ENCODE assay signal across 14 cellular contexts in genomic region chr3:47228088-47228487, GRCh38. TPM values are rescaled to one million over a fixed set of nuclear protein-coding genes. Genes with fewer than 3 reads are reported as not detected.
DNase-seq lines count a peak whose midpoint lies in the region; ATAC-seq, FAIRE-seq and TF ChIP-seq lines count a peak whose summit lies in the region.
"Had no signal": no experiment of that assay in that cellular context is flagged by ENCODE, and none has a peak within 500 bp of the region (broad histone marks: within the 10 kb centered on the region; RNA-seq: fewer than 3 reads in every experiment).

No MANE protein-coding gene starts in this region.

- H3K9me3 ChIP-seq in K562 (replicated peaks; ENCODE audit: control insufficient read depth, insufficient read depth, low read depth, low read length), result no peaks in the 10 kb centered on the region
- H3K9me3 ChIP-seq: transverse colon had no signal

- no peak for TF ChIP-seq RAD21 in K562 (CRISPR knock-in tag; conservative IDR thresholded peaks at IDR 0.05 in 1 of 2, IDR thresholded peaks at IDR 0.05 in 1 of 2)

- no peaks in the 10 kb centered on the region; the same call in 1 of the 2 replicates for H4K20me1 ChIP-seq in K562 (replicated peaks; ENCODE audit: control insufficient read depth, insufficient read depth, low read length)

- no peak overlapping the region for H3K4me2 ChIP-seq in K562 (ENCODE audit: insufficient read depth, low read length)

- H3K36me3 ChIP-seq in ACC112 (ENCODE audit: insufficient read depth, low read length) (no peaks in the 10 kb centered on the region), K562 (ENCODE audit: control insufficient read depth, insufficient read depth, low read length) (no peaks in the 10 kb centered on the region)
- H3K36me3 ChIP-seq: transverse colon had no signal

- intact Hi-C loops in K562 (cut with micrococcal nuclease), result no loop called here

- no peaks in the 10 kb centered on the region for H3K79me2 ChIP-seq in ACC112 (ENCODE audit: control insufficient read depth, insufficient read depth, low read length, unreplicated experiment)
- H3K79me2 ChIP-seq in K562 (ENCODE audit: control insufficient read depth, insufficient read depth, low read length), result no peaks in the 10 kb centered on the region

- H3K4me3 ChIP-seq in ACC112 (ENCODE audit: low read depth, low read length) (0 out of 2 replicates have a peak overlapping the region, but pooled peaks have one; percentile 16), K562 (no peak overlapping the region)
- H3K4me3 ChIP-seq: transverse colon had no signal

- H3K27me3 ChIP-seq in ACC112 (ENCODE audit: insufficient read depth, low read length) (no peaks in the 10 kb centered on the region), K562 (ENCODE audit: control insufficient read depth in 2 of 2, insufficient read depth in 2 of 2, low read length in 2 of 2) (no peaks in the 10 kb centered on the region)
- H3K27me3 ChIP-seq: transverse colon had no signal

- DNase-seq in K562 (ENCODE audit: extremely low read depth in 1 of 4, low spot score in 3 of 4) (no peak), mucosa of gallbladder (ENCODE audit: low spot score) (no peak), erythroblast (lab: John Stamatoyannopoulos, UW) (no peak), NCI-H345 (lab: John Stamatoyannopoulos, UW) (no peak)
- DNase-seq in stimulated activated CD4-positive, alpha-beta T cell treated with anti-CD3 and anti-CD28 coated beads, Interleukin-4, amount 100 ng/mL, for 4 hours, result no peak
- DNase-seq: ACHN; activated naive CD4-positive, alpha-beta T cell treated with anti-CD3 and anti-CD28 coated beads for 36 hours; endodermal cell; NCI-H1048; stimulated activated CD4-positive, alpha-beta T cell treated with anti-CD3 and anti-CD28 coated beads, Interleukin-2, amount 100 ng/mL, for 48 hours had no signal

- in situ Hi-C loops in K562 (cut with MboI), result no loop called here

- 8% methylated on average over 1 of the region's 1 CpG for WGBS in K562 (ENCODE audit: insufficient coverage, low coverage, missing lambda C conversion rate)

- no peak for TF ChIP-seq EP300 in K562 (IDR thresholded peaks at IDR 0.05; ENCODE audit: low read length)

- POLR2A ChIA-PET in K562 (lab: Yijun Ruan, JAX), result interaction anchor here (0.6 to 1.2 kb wide), 2 partner anchors 8 to 364 kb away, joined by 3 to 5 read pairs; no protein-coding TSS in a partner anchor

- ATAC-seq in GM19455 (IDR thresholded peaks at IDR 0.05; ENCODE audit: unreplicated experiment) (peak; percentile 59), HG03095 (IDR thresholded peaks at IDR 0.05; ENCODE audit: unreplicated experiment) (peak; percentile 41), K562 (peak; percentile 8; the same call in 2 of the 3 replicates)

- no peak for TF ChIP-seq CTCF in K562 (IDR thresholded peaks at IDR 0.05 in 2 of 3, conservative IDR thresholded peaks at IDR 0.05 in 1 of 3; ENCODE audit: insufficient read depth in 2 of 3, low read depth in 1 of 3, low read length in 3 of 3)

- peak overlapping the region in 1 of 2 experiments; percentile 66; a peak in 1 of 4 replicates for H3K9ac ChIP-seq in K562 (ENCODE audit: insufficient read depth in 1 of 2, low read depth in 2 of 2, low read length in 2 of 2)

- TF ChIP-seq POLR2A in K562 (conservative IDR thresholded peaks at IDR 0.05) (no peak), erythroblast (IDR thresholded peaks at IDR 0.05; ENCODE audit: low read length) (no peak)

- CTCF ChIA-PET in K562 (lab: Yijun Ruan, JAX; ENCODE audit: low intra/inter-chr PET ratio), result no interaction called here

- FAIRE-seq in K562 (lab: Jason Lieb, UNC), result no peak

- H2AFZ ChIP-seq in ACC112 (ENCODE audit: low read length, unreplicated experiment) (no peak overlapping the region), K562 (ENCODE audit: low read depth, low read length) (peak overlapping the region; percentile 63; the same call in 1 of the 2 replicates)

- no peaks in the 10 kb centered on the region for H3K9me1 ChIP-seq in K562 (ENCODE audit: control insufficient read depth, insufficient read depth, low read length)

- BruUV-seq in K562 (replicated peaks; lab: Mats Ljungman, UMichigan), result no TSS peak

- no peak overlapping the region for H3K27ac ChIP-seq in ACC112 (ENCODE audit: low read depth, low read length)
- no peak overlapping the region for H3K27ac ChIP-seq in K562 (ENCODE audit: extremely low read depth, low read depth, low read length)
- H3K27ac ChIP-seq: transverse colon had no signal

- H3K4me1 ChIP-seq in ACC112 (ENCODE audit: control insufficient read depth, insufficient read depth, low read length, unreplicated experiment) (no peaks in the 10 kb centered on the region), K562 (replicated peaks in 1 of 2; ENCODE audit: control insufficient read depth in 2 of 2, insufficient read depth in 2 of 2, low read length in 2 of 2) (peaks cover 0 to 6% of the 10 kb centered on the region in 2 experiments; a peak in 3 of 5 replicates)
- H3K4me1 ChIP-seq: transverse colon had no signal

TF ChIP-seq in K562, 482 proteins besides CTCF, POLR2A, EP300 and RAD21:
- TF ChIP-seq CXXC5 (CRISPR knock-in tag; IDR thresholded peaks at IDR 0.05) (no peak), HMG20A (CRISPR knock-in tag; conservative IDR thresholded peaks at IDR 0.05) (no peak), GABPB2 (CRISPR knock-in tag; conservative IDR thresholded peaks at IDR 0.05) (no peak), FOXJ2 (tag; IDR thresholded peaks at IDR 0.05) (no peak), GATAD2A (IDR thresholded peaks at IDR 0.05) (no peak), EGR1 (conservative IDR thresholded peaks at IDR 0.05) (no peak), SAFB (IDR thresholded peaks at IDR 0.05; ENCODE audit: borderline replicate concordance, low read depth, low read length) (no peak), ZNF277 (CRISPR knock-in tag; IDR thresholded peaks at IDR 0.05; ENCODE audit: borderline replicate concordance) (no peak)
- TF ChIP-seq, protein P1, sequence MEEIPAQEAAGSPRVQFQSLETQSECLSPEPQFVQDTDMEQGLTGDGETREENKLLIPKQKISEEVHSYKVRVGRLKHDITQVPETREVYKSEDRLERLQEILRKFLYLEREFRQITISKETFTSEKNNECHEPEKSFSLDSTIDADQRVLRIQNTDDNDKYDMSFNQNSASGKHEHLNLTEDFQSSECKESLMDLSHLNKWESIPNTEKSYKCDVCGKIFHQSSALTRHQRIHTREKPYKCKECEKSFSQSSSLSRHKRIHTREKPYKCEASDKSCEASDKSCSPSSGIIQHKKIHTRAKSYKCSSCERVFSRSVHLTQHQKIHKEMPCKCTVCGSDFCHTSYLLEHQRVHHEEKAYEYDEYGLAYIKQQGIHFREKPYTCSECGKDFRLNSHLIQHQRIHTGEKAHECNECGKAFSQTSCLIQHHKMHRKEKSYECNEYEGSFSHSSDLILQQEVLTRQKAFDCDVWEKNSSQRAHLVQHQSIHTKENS (CRISPR knock-in tag; IDR thresholded peaks at IDR 0.05), result no peak

RNA-seq across cellular contexts. Expression of gene KIF9, which starts 54.5 kb away (rescaled TPM):
- total RNA-seq in K562 (2011; cell fraction: chromatin; rRNA removed; ENCODE audit: low replicate concordance), result 13.2 and 14.9 TPM in 2 replicates
- total RNA-seq in K562 (2011; cell fraction: nucleolus; rRNA removed), result 8.4 and 13.3 TPM in 2 replicates
- total RNA-seq in K562 (2011; cell fraction: nucleoplasm; rRNA removed), result 7.8 and 11.1 TPM in 2 replicates
- total RNA-seq in K562 (2014; rRNA removed), result 24.4 and 31.7 TPM in 2 replicates
- 25.0 and 26.9 TPM in 2 replicates for total RNA-seq in K562 (2014; rRNA removed; fragmentation: Illumina TruSeq; extraction: Trizol)
- total RNA-seq in K562 (2015; rRNA removed; fragmentation: Illumina TruSeq; extraction: Trizol), result 21.4 and 21.5 TPM in 2 replicates
- 20.4 and 26.3 TPM in 2 replicates for total RNA-seq in K562 (2021)
- polyA plus RNA-seq in K562 (2011; rRNA removed), result 11.7 and 19.5 TPM in 2 replicates
- 10.2 and 12.0 TPM in 2 replicates for polyA plus RNA-seq in K562 (2011; cell fraction: cytosol; rRNA removed)
- 9.9 and 12.5 TPM in 2 replicates for polyA plus RNA-seq in K562 (2011; cell fraction: nucleus; rRNA removed)
- 22.9 and 34.6 TPM in 2 replicates for polyA plus RNA-seq in K562 (2012)
- polyA plus RNA-seq in K562 (2014; fragmentation: Illumina TruSeq; extraction: Trizol), result 16.9 and 19.5 TPM in 2 replicates
- polyA plus RNA-seq in K562 (2014; fragmentation: Nextera tagmentation; extraction: Ambion mirVana), result 10 to 100 TPM; 52.1 to 56.9 TPM
- 29.1 and 33.8 TPM in 2 replicates for polyA plus RNA-seq in K562 (2014; rRNA removed)
- 8.8 and 10.7 TPM in 2 replicates for polyA minus RNA-seq in K562 (2011; rRNA and poly(A)+ RNA removed)
- polyA minus RNA-seq in K562 (2011; cell fraction: cytosol; rRNA and poly(A)+ RNA removed), result 5.1 and 6.4 TPM in 2 replicates
- 4.2 and 5.3 TPM in 2 replicates for polyA minus RNA-seq in K562 (2011; cell fraction: nucleus; rRNA and poly(A)+ RNA removed)
- total RNA-seq in mucosa of gallbladder, result 12.0 TPM

RNA-seq across cellular contexts. Expression of gene KLHL18, which starts 54.7 kb away (rescaled TPM):
- total RNA-seq in K562 (2011; cell fraction: chromatin; rRNA removed; ENCODE audit: low replicate concordance), result 54.7 and 60.1 TPM in 2 replicates
- total RNA-seq in K562 (2011; cell fraction: nucleolus; rRNA removed), result 43.5 and 49.7 TPM in 2 replicates
- total RNA-seq in K562 (2011; cell fraction: nucleoplasm; rRNA removed), result 55.2 and 67.2 TPM in 2 replicates
- total RNA-seq in K562 (2014; rRNA removed) (26.7 and 34.9 TPM in 2 replicates), K562 (2014; rRNA removed; fragmentation: Illumina TruSeq; extraction: Trizol) (30.5 and 30.8 TPM in 2 replicates), K562 (2015; rRNA removed; fragmentation: Illumina TruSeq; extraction: Trizol) (33.5 and 34.9 TPM in 2 replicates), K562 (2021) (70.8 and 79.5 TPM in 2 replicates), mucosa of gallbladder (32.4 TPM)
- polyA plus RNA-seq in K562 (2011; rRNA removed) (67.4 and 73.7 TPM in 2 replicates), K562 (2014; fragmentation: Illumina TruSeq; extraction: Trizol) (48.7 and 52.9 TPM in 2 replicates), K562 (2014; fragmentation: Nextera tagmentation; extraction: Ambion mirVana) (10 to 100 TPM; 81.5 to 97.5 TPM), K562 (2014; rRNA removed) (40.4 and 43.6 TPM in 2 replicates)
- 80.1 and 102 TPM in 2 replicates for polyA plus RNA-seq in K562 (2011; cell fraction: cytosol; rRNA removed)
- polyA plus RNA-seq in K562 (2011; cell fraction: nucleus; rRNA removed), result 39.7 and 55.6 TPM in 2 replicates
- polyA plus RNA-seq in K562 (2012), result 27.1 and 110 TPM in 2 replicates
- 38.9 and 57.3 TPM in 2 replicates for polyA minus RNA-seq in K562 (2011; rRNA and poly(A)+ RNA removed)
- 18.8 and 37.2 TPM in 2 replicates for polyA minus RNA-seq in K562 (2011; cell fraction: cytosol; rRNA and poly(A)+ RNA removed)
- 24.2 and 31.7 TPM in 2 replicates for polyA minus RNA-seq in K562 (2011; cell fraction: nucleus; rRNA and poly(A)+ RNA removed)

Comparison
In these comparisons a context has a peak if more than half of its experiments do, and no peak if none do; other contexts are left out.
1. ATAC-seq: peak in every context shown above with its lines; median percentile 59 in GM19455; 41 in HG03095; 8 in K562.